Comparison of ENCODE assay signal across 10 cellular contexts in genomic region chr4:126850286-126850685, GRCh38.
A peak's percentile ranks its signal among the peaks of the same experiment; 100 is the strongest.
DNase-seq lines count a peak whose midpoint lies in the region; ATAC-seq and TF ChIP-seq lines count a peak whose summit lies in the region.
"Had no signal": no experiment of that assay in that cellular context is flagged by ENCODE, and none has a peak within 500 bp of the region (broad histone marks: within the 10 kb centered on the region; RNA-seq: fewer than 3 reads in every experiment).

No MANE protein-coding gene starts in this region.

- H3K4me3 ChIP-seq in SK-N-SH (ENCODE audit: low read depth in 2 of 2, low read length in 1 of 2): no peak overlapping the region
- no peak overlapping the region for H3K4me3 ChIP-seq in hepatocyte

- no peaks in the 10 kb centered on the region for H3K9me3 ChIP-seq in SK-N-SH
- no peaks in the 10 kb centered on the region for H3K9me3 ChIP-seq in hepatocyte (ENCODE audit: low read depth)

- TF ChIP-seq CTCF in SK-N-SH (IDR thresholded peaks at IDR 0.05) (no peak), hepatocyte (IDR thresholded peaks at IDR 0.05; ENCODE audit: poor library complexity) (no peak), CD14-positive monocyte (IDR thresholded peaks at IDR 0.05) (no peak)

- no peak overlapping the region for H3K4me3 Mint-ChIP-seq in CD14-positive monocyte
- H3K4me3 Mint-ChIP-seq: nephron progenitor cell; stimulated activated memory B cell treated with anti-CD40 and anti-IgM and Interleukin-4, amounts not matched to agents 10 μg/mL and 1 μg/mL and 100 μg/mL, for 72 hours had no signal

- 5% methylated on average over 1 of the region's 1 CpG for WGBS in SK-N-SH (ENCODE audit: low lambda C conversion rate)
- whole genome bisulfite sequencing in hepatocyte (ENCODE audit: low lambda C conversion rate, missing lambda C conversion rate): 80% methylated on average over 1 of the region's 1 CpG

- H3K4me2 ChIP-seq in SK-N-SH: no peak overlapping the region
- no peak overlapping the region for H3K4me2 ChIP-seq in hepatocyte

- intact Hi-C loops in CD14-positive monocyte (cut with micrococcal nuclease): no loop called here

- no peaks in the 10 kb centered on the region for H3K79me2 ChIP-seq in SK-N-SH (ENCODE audit: insufficient read depth)
- no peaks in the 10 kb centered on the region for H3K79me2 ChIP-seq in hepatocyte

- peak; percentile 81 for DNase-seq in Daoy (ENCODE audit: low read depth)
- DNase-seq in SK-N-SH: peak; percentile 1
- peak; percentile 12 for DNase-seq in hepatocyte (ENCODE audit: low spot score)
- DNase-seq in NAMALWA (ENCODE audit: low spot score): no peak
- DNase-seq in CD14-positive monocyte (ENCODE audit: low spot score): no peak
- DNase-seq in Ammon's horn (ENCODE audit: low spot score): no peak
- DNase-seq: nephron progenitor cell had no signal

- TF ChIP-seq EP300 in SK-N-SH (IDR thresholded peaks at IDR 0.05; ENCODE audit: borderline replicate concordance in 1 of 2, low read depth in 1 of 2, low read length in 1 of 2): peak; percentile 79 to 99

- H2AFZ ChIP-seq in SK-N-SH (ENCODE audit: low read depth): no peak overlapping the region
- H2AFZ ChIP-seq in hepatocyte: no peak overlapping the region

- H3F3A ChIP-seq in SK-N-SH (replicated peaks; ENCODE audit: insufficient read depth): peaks cover 17% of the 10 kb centered on the region

- H3K36me3 Mint-ChIP-seq in CD14-positive monocyte: no peaks in the 10 kb centered on the region
- H3K36me3 Mint-ChIP-seq: stimulated activated memory B cell treated with anti-CD40 and anti-IgM and Interleukin-4, amounts not matched to agents 10 μg/mL and 1 μg/mL and 100 μg/mL, for 72 hours had no signal

- H4K20me1 ChIP-seq in SK-N-SH (ENCODE audit: insufficient read depth) (no peaks in the 10 kb centered on the region), hepatocyte (ENCODE audit: insufficient read depth, poor library complexity, severe bottlenecking) (no peaks in the 10 kb centered on the region)

- peak overlapping the region; percentile 27; the same call in 1 of the 2 replicates for H3K9ac ChIP-seq in SK-N-SH

- CTCF ChIA-PET in SK-N-SH (lab: Yijun Ruan, JAX): no interaction called here

- H3K9me2 ChIP-seq in SK-N-SH (peaks cover 3% of the 10 kb centered on the region; the same call in 1 of the 2 replicates), hepatocyte (replicated peaks; ENCODE audit: insufficient read depth) (no peaks in the 10 kb centered on the region)

- TF ChIP-seq RAD21 in SK-N-SH (IDR thresholded peaks at IDR 0.05; ENCODE audit: low read length): no peak

- peaks cover 0 to 10% of the 10 kb centered on the region in 2 experiments; a peak in 3 of 4 replicates for H3K4me1 ChIP-seq in SK-N-SH (ENCODE audit: control insufficient read depth in 1 of 2, insufficient read depth in 2 of 2, low read depth in 1 of 2, low read length in 1 of 2)
- no peaks in the 10 kb centered on the region for H3K4me1 ChIP-seq in hepatocyte (ENCODE audit: insufficient read depth)

- peak overlapping the region; percentile 34 to 84; a peak in 3 of 4 replicates for H3K27ac ChIP-seq in SK-N-SH (ENCODE audit: low read depth in 2 of 2, low read length in 1 of 2)
- no peak overlapping the region for H3K27ac ChIP-seq in hepatocyte

- H3K36me3 ChIP-seq in SK-N-SH (replicated peaks in 1 of 2; ENCODE audit: control insufficient read depth in 1 of 2, insufficient read depth in 2 of 2, low read length in 1 of 2) (no peaks in the 10 kb centered on the region), hepatocyte (replicated peaks; ENCODE audit: insufficient read depth, low read depth) (no peaks in the 10 kb centered on the region)

- no peak overlapping the region for H3K27ac Mint-ChIP-seq in CD14-positive monocyte
- H3K27ac Mint-ChIP-seq: nephron progenitor cell; stimulated activated memory B cell treated with anti-CD40 and anti-IgM and Interleukin-4, amounts not matched to agents 10 μg/mL and 1 μg/mL and 100 μg/mL, for 72 hours had no signal

- H3K27me3 ChIP-seq in SK-N-SH (ENCODE audit: insufficient read depth): no peaks in the 10 kb centered on the region
- no peaks in the 10 kb centered on the region for H3K27me3 ChIP-seq in hepatocyte

- POLR2A ChIA-PET in SK-N-SH (lab: Yijun Ruan, JAX): no interaction called here

- no peaks in the 10 kb centered on the region for H3K4me1 Mint-ChIP-seq in CD14-positive monocyte
- H3K4me1 Mint-ChIP-seq: nephron progenitor cell; stimulated activated memory B cell treated with anti-CD40 and anti-IgM and Interleukin-4, amounts not matched to agents 10 μg/mL and 1 μg/mL and 100 μg/mL, for 72 hours had no signal

- no peaks in the 10 kb centered on the region for H3K27me3 Mint-ChIP-seq in CD14-positive monocyte (ENCODE audit: low read depth in 3 of 3)
- H3K27me3 Mint-ChIP-seq: stimulated activated memory B cell treated with anti-CD40 and anti-IgM and Interleukin-4, amounts not matched to agents 10 μg/mL and 1 μg/mL and 100 μg/mL, for 72 hours had no signal

- H3K9me3 Mint-ChIP-seq in CD14-positive monocyte: peaks cover 0 to 6% (median 2%) of the 10 kb centered on the region in 7 donors
- H3K9me3 Mint-ChIP-seq: nephron progenitor cell; stimulated activated memory B cell treated with anti-CD40 and anti-IgM and Interleukin-4, amounts not matched to agents 10 μg/mL and 1 μg/mL and 100 μg/mL, for 72 hours had no signal

- peak; percentile 66 for ATAC-seq in HG03354 (IDR thresholded peaks at IDR 0.05; ENCODE audit: poor library complexity, severe bottlenecking, unreplicated experiment)
- ATAC-seq in HG02884 (IDR thresholded peaks at IDR 0.05; ENCODE audit: unreplicated experiment): no peak
- ATAC-seq: stimulated activated memory B cell treated with anti-CD40 and anti-IgM and Interleukin-4, amounts not matched to agents 10 μg/mL and 1 μg/mL and 100 μg/mL, for 72 hours had no signal

TF ChIP-seq in SK-N-SH, 30 proteins besides CTCF, POLR2A, EP300 and RAD21 (continues in another document):
- TF ChIP-seq TEAD4 (IDR thresholded peaks at IDR 0.05; ENCODE audit: borderline replicate concordance, insufficient read depth): peak; percentile 97
- TF ChIP-seq EZH2phosphoT487 (IDR thresholded peaks at IDR 0.05; ENCODE audit: borderline replicate concordance, low read depth): no peak
- TF ChIP-seq USF2 (IDR thresholded peaks at IDR 0.05; ENCODE audit: borderline replicate concordance, low read depth, low read length): no peak
- peak; percentile 98 for TF ChIP-seq PBX3 (IDR thresholded peaks at IDR 0.05)
- TF ChIP-seq SIN3A (IDR thresholded peaks at IDR 0.05; ENCODE audit: borderline replicate concordance, low read depth, low read length): peak; percentile 89
- TF ChIP-seq GABPA (IDR thresholded peaks at IDR 0.05; ENCODE audit: low read depth): 0 out of 2 replicates have a peak, but pooled peaks have one; percentile 11
- TF ChIP-seq POLR2AphosphoS5 (IDR thresholded peaks at IDR 0.05; ENCODE audit: low read depth, low read length): peak; percentile 94; the same call in 1 of the 2 replicates
- peak; percentile 82 for TF ChIP-seq NFIC (IDR thresholded peaks at IDR 0.05; ENCODE audit: borderline replicate concordance)
- TF ChIP-seq TCF12 (IDR thresholded peaks at IDR 0.05): peak; percentile 98
- TF ChIP-seq YY1 (IDR thresholded peaks at IDR 0.05; ENCODE audit: low read depth): 0 out of 2 replicates have a peak, but pooled peaks have one; percentile 26
- TF ChIP-seq MEF2A (IDR thresholded peaks at IDR 0.05; ENCODE audit: borderline replicate concordance, low read depth): peak; percentile 68; the same call in 1 of the 2 replicates
- TF ChIP-seq FOXM1 (IDR thresholded peaks at IDR 0.05; ENCODE audit: low read depth): no peak; the same call in none of the 2 replicates
- peak; percentile 87; the same call in 1 of the 2 replicates for TF ChIP-seq ZBTB33 (IDR thresholded peaks at IDR 0.05; ENCODE audit: borderline replicate concordance, low read depth)
- no peak for TF ChIP-seq NRF1 (IDR thresholded peaks at IDR 0.05; ENCODE audit: low read depth, low read length)
- TF ChIP-seq JUND (IDR thresholded peaks at IDR 0.05): peak; percentile 100
- TF ChIP-seq RXRA (IDR thresholded peaks at IDR 0.05; ENCODE audit: borderline replicate concordance, low read depth): peak; percentile 83; the same call in 1 of the 2 replicates
- peak; percentile 75 for TF ChIP-seq ELF1 (IDR thresholded peaks at IDR 0.05)

Comparison
In these comparisons a context has a peak if more than half of its experiments do, and no peak if none do; other contexts are left out.
1. DNase-seq: peak in Daoy (single experiment), SK-N-SH (single experiment) and hepatocyte (single experiment); none in NAMALWA (single experiment), CD14-positive monocyte (single experiment) and Ammon's horn (single experiment).